1 cellular context compared by ENCODE assay signal in genomic region chr6:11918739-11919605, GRCh38.
TF ChIP-seq lines count a peak whose summit lies in the region.

No MANE protein-coding gene starts in this region.

TF ChIP-seq in WTC11, 78 proteins besides CTCF, POLR2A, EP300 and RAD21 (continued from another document):
- no peak for TF ChIP-seq ATF6 (CRISPR knock-in tag; IDR thresholded peaks at IDR 0.05)
- no peak for TF ChIP-seq TEAD4 (CRISPR knock-in tag; IDR thresholded peaks at IDR 0.05)
- TF ChIP-seq OVOL2 (CRISPR knock-in tag; IDR thresholded peaks at IDR 0.05; ENCODE audit: borderline replicate concordance), result no peak
- no peak for TF ChIP-seq ZNF121 (CRISPR knock-in tag; IDR thresholded peaks at IDR 0.05)
- no peak for TF ChIP-seq CDX4 (CRISPR knock-in tag; IDR thresholded peaks at IDR 0.05; ENCODE audit: borderline replicate concordance)
- no peak for TF ChIP-seq SMAD4 (CRISPR knock-in tag; IDR thresholded peaks at IDR 0.05)
TF ChIP-seq in WTC11: peak in this region for 0.
